18 cellular contexts compared by ENCODE assay signal in the genomic region with DNA sequence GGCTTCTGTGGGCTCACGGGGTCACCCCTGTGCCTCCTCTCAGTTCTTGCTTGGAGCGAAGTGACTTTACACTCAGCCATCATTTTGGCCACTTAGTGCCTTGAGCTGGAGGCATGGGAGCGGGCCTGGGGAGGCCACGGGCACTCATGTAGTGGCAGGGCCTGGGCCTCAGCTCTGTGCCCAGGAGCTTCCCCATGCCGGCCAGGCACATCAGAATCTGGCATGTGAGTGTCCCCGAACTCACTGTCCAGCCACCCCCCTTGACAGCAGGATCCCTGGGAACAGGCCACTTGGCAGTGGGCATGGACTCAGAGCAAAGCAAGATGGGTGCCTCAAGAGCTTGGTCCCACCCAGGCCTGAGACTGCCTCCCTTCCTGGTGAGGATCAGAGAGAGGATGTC. TPM values are rescaled to one million over a fixed set of nuclear protein-coding genes. Genes with fewer than 3 reads are reported as not detected.
A peak's percentile ranks its signal among the peaks of the same experiment; 100 is the strongest.
DNase-seq lines count a peak whose midpoint lies in the region; ATAC-seq, FAIRE-seq and TF ChIP-seq lines count a peak whose summit lies in the region.
"Had no signal": no experiment of that assay in that cellular context is flagged by ENCODE, and none has a peak within 500 bp of the region (broad histone marks: within the 10 kb centered on the region; RNA-seq: fewer than 3 reads in every experiment).

No MANE protein-coding gene starts in this region.

- no peak overlapping the region for H3K9ac ChIP-seq in astrocyte (ENCODE audit: low read length)

- ATAC-seq in right cardiac atrium, result no peak
- no peak for ATAC-seq in left lobe of liver
- no peak for ATAC-seq in HG03135 (IDR thresholded peaks at IDR 0.05; ENCODE audit: unreplicated experiment)
- ATAC-seq in GM21619 (IDR thresholded peaks at IDR 0.05; ENCODE audit: unreplicated experiment), result no peak

- WGBS in right cardiac atrium, result 98% methylated on average over 6 of the region's 6 CpGs

- intact Hi-C loops in cardiac septum (cut with DNase I), result no loop called here
- intact Hi-C loops in right cardiac atrium (cut with DNase I), result no loop called here
- intact Hi-C loops in uterus (cut with DNase I; ENCODE audit: low total_unique reads), result no loop called here

- no peaks in the 10 kb centered on the region for H3K79me2 ChIP-seq in astrocyte (ENCODE audit: insufficient read depth, low read length)

- DNase-seq in cardiac septum (ENCODE audit: low spot score) (peak; percentile 50), right cardiac atrium (no peak), astrocyte (ENCODE audit: low read depth) (no peak), left lobe of liver (ENCODE audit: low spot score) (peak; percentile 28), uterus (no peak)
- no peak for DNase-seq in activated naive CD8-positive, alpha-beta T cell treated with anti-CD3 and anti-CD28 coated beads for 36 hours
- DNase-seq: 8988T; C1 segment of cervical spinal cord; CD4-positive, CD25-positive, alpha-beta regulatory T cell; CD8-positive, alpha-beta memory T cell; COR-L47; GOT3; H9; KG1 had no signal

- peak overlapping the region; percentile 12 for H3K27ac Mint-ChIP-seq in astrocyte (ENCODE audit: unreplicated experiment)
- no peak overlapping the region for H3K27ac Mint-ChIP-seq in activated naive CD8-positive, alpha-beta T cell treated with anti-CD3 and anti-CD28 coated beads for 36 hours
- H3K27ac Mint-ChIP-seq: H9 had no signal

- H3K27ac ChIP-seq in right cardiac atrium (ENCODE audit: low read length) (no peak overlapping the region), astrocyte (ENCODE audit: low read depth, low read length) (no peak overlapping the region), uterus (no peak overlapping the region)

- H4K20me1 ChIP-seq in astrocyte (ENCODE audit: insufficient read depth, low read length), result peaks cover 23% of the 10 kb centered on the region

- no peaks in the 10 kb centered on the region for H3K27me3 Mint-ChIP-seq in astrocyte (ENCODE audit: low read depth, unreplicated experiment)
- H3K27me3 Mint-ChIP-seq in activated naive CD8-positive, alpha-beta T cell treated with anti-CD3 and anti-CD28 coated beads for 36 hours, result no peaks in the 10 kb centered on the region
- H3K27me3 Mint-ChIP-seq: CD4-positive, CD25-positive, alpha-beta regulatory T cell; CD8-positive, alpha-beta memory T cell; IgD-negative memory B cell had no signal

- no peak for TF ChIP-seq POLR2A in uterus (IDR thresholded peaks at IDR 0.05)

- TF ChIP-seq CTCF in astrocyte (IDR thresholded peaks at IDR 0.05; ENCODE audit: insufficient read depth, low read depth, low read length), result no peak
- TF ChIP-seq CTCF in uterus (IDR thresholded peaks at IDR 0.05), result no peak

- H3K4me1 ChIP-seq in right cardiac atrium (ENCODE audit: control insufficient read depth, insufficient read depth, low read length), result no peaks in the 10 kb centered on the region
- no peaks in the 10 kb centered on the region for H3K4me1 ChIP-seq in astrocyte (ENCODE audit: insufficient read depth, low read length)
- H3K4me1 ChIP-seq in uterus, result no peaks in the 10 kb centered on the region

- H3K9me3 ChIP-seq in right cardiac atrium (ENCODE audit: control insufficient read depth, low read length) (no peaks in the 10 kb centered on the region), astrocyte (ENCODE audit: insufficient read depth, low read depth, low read length) (no peaks in the 10 kb centered on the region), uterus (no peaks in the 10 kb centered on the region)

- no peaks in the 10 kb centered on the region for H3K27me3 ChIP-seq in right cardiac atrium (ENCODE audit: control insufficient read depth, insufficient read depth)
- no peaks in the 10 kb centered on the region for H3K27me3 ChIP-seq in astrocyte (ENCODE audit: insufficient read depth, low read length)
- H3K27me3 ChIP-seq in uterus, result no peaks in the 10 kb centered on the region

- H2AFZ ChIP-seq in astrocyte (ENCODE audit: low read depth, low read length), result no peak overlapping the region

- no peak overlapping the region for H3K4me2 ChIP-seq in astrocyte (ENCODE audit: low read length)

- no peak overlapping the region for H3K4me3 ChIP-seq in right cardiac atrium (ENCODE audit: low read length)
- no peak overlapping the region for H3K4me3 ChIP-seq in astrocyte (ENCODE audit: insufficient read depth, low read depth, low read length)
- H3K4me3 ChIP-seq in uterus, result no peak overlapping the region

- H3K9me3 Mint-ChIP-seq in astrocyte (ENCODE audit: unreplicated experiment), result no peaks in the 10 kb centered on the region
- no peaks in the 10 kb centered on the region for H3K9me3 Mint-ChIP-seq in activated naive CD8-positive, alpha-beta T cell treated with anti-CD3 and anti-CD28 coated beads for 36 hours
- H3K9me3 Mint-ChIP-seq: CD4-positive, CD25-positive, alpha-beta regulatory T cell; CD8-positive, alpha-beta memory T cell; H9; IgD-negative memory B cell had no signal

- H3K4me1 Mint-ChIP-seq in astrocyte (ENCODE audit: low read depth, unreplicated experiment), result peaks cover 4% of the 10 kb centered on the region
- no peaks in the 10 kb centered on the region for H3K4me1 Mint-ChIP-seq in activated naive CD8-positive, alpha-beta T cell treated with anti-CD3 and anti-CD28 coated beads for 36 hours
- H3K4me1 Mint-ChIP-seq: CD4-positive, CD25-positive, alpha-beta regulatory T cell; CD8-positive, alpha-beta memory T cell; H9 had no signal

- H3K36me3 ChIP-seq in astrocyte (ENCODE audit: insufficient read depth, low read length) (peaks cover 14% of the 10 kb centered on the region), uterus (no peaks in the 10 kb centered on the region)

- FAIRE-seq in astrocyte (lab: Jason Lieb, UNC), result no peak
- FAIRE-seq: G401.6 had no signal

- peaks cover 14% of the 10 kb centered on the region for H3K36me3 Mint-ChIP-seq in astrocyte (ENCODE audit: low read depth, unreplicated experiment)
- H3K36me3 Mint-ChIP-seq in activated naive CD8-positive, alpha-beta T cell treated with anti-CD3 and anti-CD28 coated beads for 36 hours, result peaks cover 5% of the 10 kb centered on the region
- H3K36me3 Mint-ChIP-seq: IgD-negative memory B cell had no signal

- no peak overlapping the region for H3K4me3 Mint-ChIP-seq in astrocyte (ENCODE audit: unreplicated experiment)
- no peak overlapping the region for H3K4me3 Mint-ChIP-seq in activated naive CD8-positive, alpha-beta T cell treated with anti-CD3 and anti-CD28 coated beads for 36 hours
- H3K4me3 Mint-ChIP-seq: CD4-positive, CD25-positive, alpha-beta regulatory T cell; CD8-positive, alpha-beta memory T cell; H9; IgD-negative memory B cell had no signal

RNA-seq across cellular contexts. Expression of gene DDX51, which starts 29.5 kb away (rescaled TPM):
- 9.6 TPM for total RNA-seq in cardiac septum
- total RNA-seq in right cardiac atrium, result 10 to 100 TPM in 2 of 4 donors, 1 to 10 TPM in 2; 7.4 to 11.7 (median 10.1) TPM
- 10.9 TPM for polyA plus RNA-seq in right cardiac atrium
- 8.2 and 10.2 TPM in 2 replicates for total RNA-seq in astrocyte
- total RNA-seq in left lobe of liver, result 9.3 TPM
- 10 to 100 TPM; 32.4 to 34.8 TPM for total RNA-seq in activated naive CD8-positive, alpha-beta T cell treated with anti-CD3 and anti-CD28 coated beads for 36 hours
- 10 to 100 TPM in 3 of 4 donors, 1 to 10 TPM in 1; 7.9 to 53.3 (median 16.6) TPM for total RNA-seq in uterus

RNA-seq across cellular contexts. Expression of gene NOC4L, which starts 29.6 kb away (rescaled TPM):
- 8.6 TPM for total RNA-seq in cardiac septum
- 10 to 100 TPM in 1 of 4 donors, 1 to 10 TPM in 3; 7.7 to 10.1 (median 9.1) TPM for total RNA-seq in right cardiac atrium
- 11.0 TPM for polyA plus RNA-seq in right cardiac atrium
- 15.7 and 16.5 TPM in 2 replicates for total RNA-seq in astrocyte
- total RNA-seq in left lobe of liver, result 9.9 TPM
- 10 to 100 TPM; 54.2 to 59.2 TPM for total RNA-seq in activated naive CD8-positive, alpha-beta T cell treated with anti-CD3 and anti-CD28 coated beads for 36 hours
- total RNA-seq in uterus, result 10 to 100 TPM in 1 of 4 donors, 1 to 10 TPM in 1, not detected in 2; 9.4 to 15.4 TPM

Comparison
In these comparisons a context has a peak if more than half of its experiments do, and no peak if none do; other contexts are left out.
1. DNase-seq: peak in cardiac septum (single experiment) and left lobe of liver (single experiment); none in right cardiac atrium (0 of 3), astrocyte (single experiment), activated naive CD8-positive, alpha-beta T cell treated with anti-CD3 and anti-CD28 coated beads for 36 hours (single experiment) and uterus (0 of 2).